ENCODE assay signal across 19 cellular contexts in the genomic region with DNA sequence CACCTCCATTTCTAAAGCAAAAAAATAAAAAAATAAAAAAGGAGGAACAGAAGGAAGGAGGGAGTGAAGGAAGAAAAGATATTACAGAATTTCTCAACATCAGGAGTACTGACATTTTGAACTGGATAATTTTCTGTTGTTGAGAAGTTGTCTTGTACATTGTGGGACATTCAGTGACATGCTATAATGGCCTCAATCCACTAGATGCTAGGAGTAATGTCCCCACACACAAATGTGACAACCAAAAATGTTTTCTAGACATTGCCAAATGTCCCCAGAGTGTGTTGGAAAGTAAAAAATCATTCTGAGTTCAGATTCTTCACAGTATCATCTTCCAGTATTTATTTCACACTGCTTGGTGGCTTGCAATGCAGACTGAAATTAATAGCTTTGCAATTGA.
"Had no signal": no experiment of that assay in that cellular context is flagged by ENCODE, and none has a peak within 500 bp of the region (broad histone marks: within the 10 kb centered on the region; RNA-seq: fewer than 3 reads in every experiment).

No MANE protein-coding gene starts in this region.

- H3K27ac ChIP-seq: adrenal gland, neural progenitor cell, pancreas, SJCRH30 had no signal

- H3K4me3 Mint-ChIP-seq: activated CD4-positive, alpha-beta T cell treated with anti-CD3 and anti-CD28 coated beads, Interleukin-2, amount 10 ng/mL, durations not matched to agents 7 days and 5 days; activated T-cell treated with anti-CD3 and anti-CD28 coated beads, Interleukin-2, amount 50 U/mL, for 72 hours; dendritic cell treated with granulocyte-macrophage colony-stimulating factor and Interleukin-4, amounts not matched to agents 40 ng/mL and 50 ng/mL, for 4 days; effector memory CD8-positive, alpha-beta T cell; naive B cell; neural progenitor cell had no signal

- H3K27me3 Mint-ChIP-seq: activated CD4-positive, alpha-beta T cell treated with anti-CD3 and anti-CD28 coated beads, Interleukin-2, amount 10 ng/mL, durations not matched to agents 7 days and 5 days; dendritic cell treated with granulocyte-macrophage colony-stimulating factor and Interleukin-4, amounts not matched to agents 40 ng/mL and 50 ng/mL, for 4 days; effector memory CD8-positive, alpha-beta T cell; naive B cell had no signal

- H3K36me3 Mint-ChIP-seq: naive B cell, neural progenitor cell had no signal

- H3K9me3 ChIP-seq: adrenal gland, esophagus squamous epithelium, pancreas, SJCRH30 had no signal

- H2AFZ ChIP-seq: neural progenitor cell had no signal

- H3K36me3 ChIP-seq: adrenal gland, esophagus squamous epithelium, neural progenitor cell, pancreas, SJCRH30 had no signal

- ATAC-seq: activated T-cell treated with anti-CD3 and anti-CD28 coated beads, Interleukin-2, amount 50 U/mL, for 72 hours; effector memory CD8-positive, alpha-beta T cell; pancreas; stimulated activated naive CD8-positive, alpha-beta T cell treated with anti-CD3 and anti-CD28 coated beads, Interleukin-15, Interleukin-2, amounts not matched to agents 100 U/mL and 50 U/mL, for 24 hours had no signal

- H3K4me1 ChIP-seq: SJCRH30 had no signal

- H3K27me3 ChIP-seq: adrenal gland, esophagus squamous epithelium, neural progenitor cell, pancreas, SJCRH30 had no signal

- H3K9ac ChIP-seq: neural progenitor cell had no signal

- H3K4me2 ChIP-seq: neural progenitor cell had no signal

- DNase-seq: activated CD4-positive, alpha-beta T cell treated with anti-CD3 and anti-CD28 coated beads, Interleukin-2, amount 10 ng/mL, durations not matched to agents 7 days and 5 days; activated effector memory CD4-positive, alpha-beta T cell treated with anti-CD3 and anti-CD28 coated beads, Interleukin-2, amount 50 U/mL, for 16 hours; activated naive CD4-positive, alpha-beta T cell treated with anti-CD3 and anti-CD28 coated beads, Interleukin-2, amount 50 U/mL, for 16 hours; activated T-cell treated with anti-CD3 and anti-CD28 coated beads, Interleukin-2, amount 50 U/mL, for 72 hours; adrenal gland; effector memory CD8-positive, alpha-beta T cell; esophagus squamous epithelium; hippocampal formation; left cardiac atrium; midbrain; naive B cell; pancreas; SJCRH30; stimulated activated CD4-positive, alpha-beta T cell treated with anti-CD3 and anti-CD28 coated beads, Interleukin-2, amount 100 ng/mL, for 24 hours; stimulated activated naive CD8-positive, alpha-beta T cell treated with anti-CD3 and anti-CD28 coated beads, Interleukin-15, Interleukin-2, amounts not matched to agents 100 U/mL and 50 U/mL, for 24 hours; substantia nigra; trophoblast cell had no signal

- H3K4me3 ChIP-seq: adrenal gland, esophagus squamous epithelium, neural progenitor cell, pancreas, SJCRH30 had no signal

- H3K27ac Mint-ChIP-seq: activated CD4-positive, alpha-beta T cell treated with anti-CD3 and anti-CD28 coated beads, Interleukin-2, amount 10 ng/mL, durations not matched to agents 7 days and 5 days; activated T-cell treated with anti-CD3 and anti-CD28 coated beads, Interleukin-2, amount 50 U/mL, for 72 hours; dendritic cell treated with granulocyte-macrophage colony-stimulating factor and Interleukin-4, amounts not matched to agents 40 ng/mL and 50 ng/mL, for 4 days; effector memory CD8-positive, alpha-beta T cell; naive B cell; neural progenitor cell had no signal
